Comparison of ENCODE assay signal across 28 cellular contexts in genomic region chr7:131940621-131941020, GRCh38.
"Had no signal": no experiment of that assay in that cellular context is flagged by ENCODE, and none has a peak within 500 bp of the region (broad histone marks: within the 10 kb centered on the region; RNA-seq: fewer than 3 reads in every experiment).

No MANE protein-coding gene starts in this region.

- H3K9me3 Mint-ChIP-seq: natural killer cell; stimulated activated naive CD8-positive, alpha-beta T cell treated with anti-CD3 and anti-CD28 coated beads, Interleukin-15, Interleukin-2, amounts not matched to agents 100 ng/mL and 50 ng/mL, for 24 hours had no signal

- H3K4me3 Mint-ChIP-seq: natural killer cell; nephron; stimulated activated effector memory CD8-positive, alpha-beta T cell treated with anti-CD3 and anti-CD28 coated beads, Interleukin-12 subunit alpha, Interleukin-12 subunit beta, amount 100 ng/mL, for 72 hours; stimulated activated naive B cell treated with anti-CD40 and anti-IgM and Interleukin-4, amounts not matched to agents 10 μg/mL and 1 μg/mL and 100 μg/mL, for 72 hours; stimulated activated naive CD8-positive, alpha-beta T cell treated with anti-CD3 and anti-CD28 coated beads, Interleukin-15, Interleukin-2, amounts not matched to agents 100 ng/mL and 50 ng/mL, for 24 hours had no signal

- H3K9me3 ChIP-seq: neutrophil, ovary, psoas muscle, right lobe of liver, sigmoid colon, stomach, thoracic aorta, thyroid gland, tibial nerve, upper lobe of left lung, vagina had no signal

- H3K4me3 ChIP-seq: ovary, psoas muscle, right lobe of liver, sigmoid colon, stomach, thoracic aorta, thyroid gland, tibial nerve, upper lobe of left lung, vagina had no signal

- H2AFZ ChIP-seq: parathyroid adenoma had no signal

- H3K4me1 Mint-ChIP-seq: natural killer cell; stimulated activated effector memory CD8-positive, alpha-beta T cell treated with anti-CD3 and anti-CD28 coated beads, Interleukin-12 subunit alpha, Interleukin-12 subunit beta, amount 100 ng/mL, for 72 hours had no signal

- H3K27me3 ChIP-seq: ovary, thyroid gland, vagina had no signal

- H3K27ac Mint-ChIP-seq: natural killer cell; nephron; progenitor cell of endocrine pancreas; stimulated activated effector memory CD8-positive, alpha-beta T cell treated with anti-CD3 and anti-CD28 coated beads, Interleukin-12 subunit alpha, Interleukin-12 subunit beta, amount 100 ng/mL, for 72 hours; stimulated activated naive B cell treated with anti-CD40 and anti-IgM and Interleukin-4, amounts not matched to agents 10 μg/mL and 1 μg/mL and 100 μg/mL, for 72 hours; stimulated activated naive CD8-positive, alpha-beta T cell treated with anti-CD3 and anti-CD28 coated beads, Interleukin-15, Interleukin-2, amounts not matched to agents 100 ng/mL and 50 ng/mL, for 24 hours had no signal

- H3K36me3 ChIP-seq: neutrophil, ovary, right lobe of liver, sigmoid colon, stomach, thoracic aorta, thyroid gland, tibial nerve, upper lobe of left lung, vagina had no signal

- H3K79me2 ChIP-seq: parathyroid adenoma had no signal

- H3K36me3 Mint-ChIP-seq: natural killer cell; stimulated activated effector memory CD8-positive, alpha-beta T cell treated with anti-CD3 and anti-CD28 coated beads, Interleukin-12 subunit alpha, Interleukin-12 subunit beta, amount 100 ng/mL, for 72 hours had no signal

- DNase-seq: natural killer cell; nucleus accumbens; ovary; posterior cingulate gyrus; psoas muscle; right cardiac atrium; right lobe of liver; sigmoid colon; small intestine; stimulated activated CD4-positive, alpha-beta T cell treated with anti-CD3 and anti-CD28 coated beads, Interleukin-15, amount 100 ng/mL, for 24 hours; stimulated activated CD4-positive, alpha-beta T cell treated with anti-CD3 and anti-CD28 coated beads, Interleukin-2, amount 100 ng/mL, for 24 hours; stimulated activated CD4-positive, alpha-beta T cell treated with anti-CD3 and anti-CD28 coated beads, Interleukin-2, amount 100 ng/mL, for 48 hours; stimulated activated CD4-positive, alpha-beta T cell treated with anti-CD3 and anti-CD28 coated beads, Interleukin-4, amount 100 ng/mL, for 24 hours; stimulated activated naive B cell treated with anti-CD40 and anti-IgM and Interleukin-4, amounts not matched to agents 10 μg/mL and 1 μg/mL and 100 μg/mL, for 72 hours; stimulated activated naive CD4-positive, alpha-beta T cell treated with Interleukin-2 at 50 U/mL for 16 hours; stomach; thyroid gland; trophoblast cell had no signal

- H3K9ac ChIP-seq: parathyroid adenoma had no signal

- H3K4me1 ChIP-seq: parathyroid adenoma, vagina had no signal

- ATAC-seq: natural killer cell; psoas muscle; right cardiac atrium; right lobe of liver; stimulated activated effector memory CD8-positive, alpha-beta T cell treated with anti-CD3 and anti-CD28 coated beads, Interleukin-12 subunit alpha, Interleukin-12 subunit beta, amount 100 ng/mL, for 72 hours; stimulated activated naive B cell treated with anti-CD40 and anti-IgM and Interleukin-4, amounts not matched to agents 10 μg/mL and 1 μg/mL and 100 μg/mL, for 72 hours had no signal

- H3K27ac ChIP-seq: neutrophil, ovary, parathyroid adenoma, psoas muscle, right lobe of liver, sigmoid colon, stomach, thoracic aorta, thyroid gland, tibial nerve, upper lobe of left lung, vagina had no signal
